ENCODE assay signal across 8 cellular contexts in genomic region chr10:35421553-35422178, GRCh38.
A peak's percentile ranks its signal among the peaks of the same experiment; 100 is the strongest.
DNase-seq lines count a peak whose midpoint lies in the region; ATAC-seq and TF ChIP-seq lines count a peak whose summit lies in the region.

No MANE protein-coding gene starts in this region.

- peak; percentile 89 for ATAC-seq in omental fat pad (ENCODE audit: low FRiP score)

- no peak overlapping the region for H3K4me3 ChIP-seq in BJ (ENCODE audit: low read depth, low read length)

- POLR2A ChIA-PET in BJ (lab: Charles Lee), result interaction anchor here (1.0 kb wide), 1 partner anchor 11 kb away, joined by 3 read pairs; no protein-coding TSS in a partner anchor

- CTCF ChIA-PET in BJ (lab: Yijun Ruan, JAX), result interaction anchor here (0.8 to 1.6 kb wide), 5 partner anchors 13 to 226 kb away, joined by 3 to 4 read pairs (median 3); no protein-coding TSS in a partner anchor

- DNase-seq in BJ (ENCODE audit: low read depth) (peak; percentile 72), SW 1271 (lab: John Stamatoyannopoulos, UW) (peak; percentile 44 to 88), fibroblast of the conjunctiva (ENCODE audit: low read depth) (peak; percentile 71), omental fat pad (ENCODE audit: low spot score) (no peak), posterior cingulate gyrus (no peak), Ammon's horn (ENCODE audit: low spot score) (no peak), OCI-M1 (lab: John Stamatoyannopoulos, UW) (no peak)
- no peak for DNase-seq in activated CD4-positive, alpha-beta T cell treated with anti-CD3 and anti-CD28 coated beads, Interleukin-2, amount 50 U/mL, for 1 hour

- intact Hi-C loops in posterior cingulate gyrus (cut with DNase I), result no loop called here

- TF ChIP-seq CTCF in BJ (IDR thresholded peaks at IDR 0.05; ENCODE audit: insufficient read depth, low read depth, low read length) (no peak), omental fat pad (IDR thresholded peaks at IDR 0.05) (no peak)

- no peaks in the 10 kb centered on the region for H3K27me3 ChIP-seq in BJ (ENCODE audit: control insufficient read depth, insufficient read depth, low read length)

- no peaks in the 10 kb centered on the region for H3K36me3 ChIP-seq in BJ (ENCODE audit: control insufficient read depth, insufficient read depth, low read length)

Comparison
In these comparisons a context has a peak if more than half of its experiments do, and no peak if none do; other contexts are left out.
1. DNase-seq: peak in BJ (single experiment), SW 1271 (2 of 2) and fibroblast of the conjunctiva (single experiment); none in omental fat pad (single experiment), posterior cingulate gyrus (0 of 10), activated CD4-positive, alpha-beta T cell treated with anti-CD3 and anti-CD28 coated beads, Interleukin-2, amount 50 U/mL, for 1 hour (single experiment), Ammon's horn (single experiment) and OCI-M1 (single experiment).